In genomic region chr16:69417537-69418199, GRCh38 we compare ENCODE assay signal across 11 cellular contexts. TPM values are rescaled to one million over a fixed set of nuclear protein-coding genes. Genes with fewer than 3 reads are reported as not detected.
A peak's percentile ranks its signal among the peaks of the same experiment; 100 is the strongest.
DNase-seq lines count a peak whose midpoint lies in the region; ATAC-seq and TF ChIP-seq lines count a peak whose summit lies in the region.
"Had no signal": no experiment of that assay in that cellular context is flagged by ENCODE, and none has a peak within 500 bp of the region (broad histone marks: within the 10 kb centered on the region; RNA-seq: fewer than 3 reads in every experiment).

No MANE protein-coding gene starts in this region.

- intact Hi-C loops in CD4-positive, alpha-beta T cell (cut with DNase I, micrococcal nuclease) = no loop called here

- H3K9me3 ChIP-seq in GM23248 (ENCODE audit: low read depth) (no peaks in the 10 kb centered on the region), osteoblast (ENCODE audit: low read depth, low read length) (no peaks in the 10 kb centered on the region)
- no peaks in the 10 kb centered on the region for H3K9me3 ChIP-seq in CD4-positive, alpha-beta T cell (ENCODE audit: control insufficient read depth, low read length)

- no peak for ATAC-seq in GM21381 (IDR thresholded peaks at IDR 0.05; ENCODE audit: unreplicated experiment)
- ATAC-seq in CD4-positive, alpha-beta T cell (ENCODE audit: poor library complexity) = no peak
- ATAC-seq in GM19397 (IDR thresholded peaks at IDR 0.05; ENCODE audit: unreplicated experiment) = no peak
- ATAC-seq: activated T-cell treated with anti-CD3 and anti-CD28 coated beads, Interleukin-2, amount 50 U/mL, for 4 hours had no signal

- H3K27me3 ChIP-seq in GM23248 (replicated peaks; ENCODE audit: insufficient read depth) = no peaks in the 10 kb centered on the region
- H3K27me3 ChIP-seq in osteoblast (ENCODE audit: insufficient read depth, low read length) = no peaks in the 10 kb centered on the region
- H3K27me3 ChIP-seq in CD4-positive, alpha-beta T cell (ENCODE audit: control insufficient read depth, insufficient read depth, low read length) = no peaks in the 10 kb centered on the region

- H3K4me1 ChIP-seq in GM23248 (ENCODE audit: insufficient read depth) = peaks cover 13% of the 10 kb centered on the region
- peaks cover 6% of the 10 kb centered on the region for H3K4me1 ChIP-seq in osteoblast (ENCODE audit: insufficient read depth, low read length)

- in situ Hi-C loops in GM23248 (cut with MboI) = no loop called here

- H3K27ac ChIP-seq in GM23248 (peak overlapping the region; percentile 51), VCaP (peak overlapping the region; percentile 92), osteoblast (ENCODE audit: low read depth, low read length) (no peak overlapping the region)
- no peak overlapping the region for H3K27ac ChIP-seq in CD4-positive, alpha-beta T cell (ENCODE audit: low read depth, low read length)

- H3K4me2 ChIP-seq in GM23248 (ENCODE audit: unreplicated experiment) (peak overlapping the region; percentile 49), osteoblast (ENCODE audit: insufficient read depth, low read length) (no peak overlapping the region)

- H3K9ac ChIP-seq in GM23248 = peak overlapping the region; percentile 34

- 19 to 20% methylated on average over 7 of the region's 7 CpGs for WGBS in GM23248 (ENCODE audit: low coverage in 1 of 2, low lambda C conversion rate in 2 of 2, missing lambda C conversion rate in 2 of 2), 2 experiments

- H3K4me1 Mint-ChIP-seq in CD4-positive, alpha-beta T cell (ENCODE audit: low read depth) = peaks cover under 1% of the 10 kb centered on the region

- no peak overlapping the region for H3K4me3 Mint-ChIP-seq in CD4-positive, alpha-beta T cell
- H3K4me3 Mint-ChIP-seq: activated T-cell treated with anti-CD3 and anti-CD28 coated beads, Interleukin-2, amount 50 U/mL, for 4 hours had no signal

- CTCF ChIA-PET in CD4-positive, alpha-beta T cell (lab: Charles Lee) = interaction anchor here (1.4 kb wide), 1 partner anchor 22 kb away, joined by 3 read pairs; no protein-coding TSS in a partner anchor

- H3K79me2 ChIP-seq in GM23248 (ENCODE audit: insufficient read depth) = no peaks in the 10 kb centered on the region
- no peaks in the 10 kb centered on the region for H3K79me2 ChIP-seq in osteoblast (ENCODE audit: insufficient read depth, low read length)

- no peaks in the 10 kb centered on the region for H3K9me3 Mint-ChIP-seq in CD4-positive, alpha-beta T cell
- H3K9me3 Mint-ChIP-seq: activated T-cell treated with anti-CD3 and anti-CD28 coated beads, Interleukin-2, amount 50 U/mL, for 4 hours had no signal

- peak; percentile 65 for DNase-seq in GM23248
- DNase-seq in glomerular visceral epithelial cell (ENCODE audit: extremely low spot score) = peak; percentile 17
- peak; percentile 51 for DNase-seq in osteoblast (ENCODE audit: insufficient read length, low spot score, missing footprints)
- DNase-seq in KG1 (lab: John Stamatoyannopoulos, UW) = no peak
- DNase-seq in CD4-positive, alpha-beta T cell = no peak
- DNase-seq: activated T-cell treated with anti-CD3 and anti-CD28 coated beads, Interleukin-2, amount 50 U/mL, for 4 hours; GDM1 had no signal

- no peaks in the 10 kb centered on the region for H3K27me3 Mint-ChIP-seq in CD4-positive, alpha-beta T cell

- H4K20me1 ChIP-seq in GM23248 (ENCODE audit: insufficient read depth) (no peaks in the 10 kb centered on the region), osteoblast (ENCODE audit: insufficient read depth, low read length) (no peaks in the 10 kb centered on the region)

- no peaks in the 10 kb centered on the region for H3K36me3 ChIP-seq in GM23248 (ENCODE audit: low read depth)
- H3K36me3 ChIP-seq in osteoblast (ENCODE audit: insufficient read depth, low read length) = no peaks in the 10 kb centered on the region

- no peaks in the 10 kb centered on the region for H3K36me3 Mint-ChIP-seq in CD4-positive, alpha-beta T cell (ENCODE audit: low read depth)

- TF ChIP-seq CTCF in VCaP (conservative IDR thresholded peaks at IDR 0.05) = no peak
- TF ChIP-seq CTCF in osteoblast (IDR thresholded peaks at IDR 0.05; ENCODE audit: extremely low read depth, low read depth, low read length) = no peak
- TF ChIP-seq CTCF in CD4-positive, alpha-beta T cell (IDR thresholded peaks at IDR 0.05) = no peak

- H2AFZ ChIP-seq in GM23248 (peak overlapping the region; percentile 60), osteoblast (ENCODE audit: low read length) (peak overlapping the region; percentile 58)

- H3K9me2 ChIP-seq in GM23248 (ENCODE audit: insufficient read depth) = no peaks in the 10 kb centered on the region

- H3F3A ChIP-seq in GM23248 (ENCODE audit: insufficient read depth) = peaks cover 13% of the 10 kb centered on the region

- 0 out of 2 replicates have a peak overlapping the region, but pooled peaks have one; percentile 19 for H3K4me3 ChIP-seq in GM23248
- H3K4me3 ChIP-seq in osteoblast (ENCODE audit: insufficient read depth, low read length) = no peak overlapping the region
- H3K4me3 ChIP-seq: skin epidermis had no signal

- no peak overlapping the region for H3K27ac Mint-ChIP-seq in CD4-positive, alpha-beta T cell

- POLR2A ChIA-PET in CD4-positive, alpha-beta T cell (lab: Charles Lee) = interaction anchor here (0.6 kb wide), 1 partner anchor 85 kb away, joined by 4 read pairs; no protein-coding TSS in a partner anchor

RNA-seq across cellular contexts. Expression of gene CYB5B, which starts 6.8 kb away (rescaled TPM):
- total RNA-seq in GM23248 (2014; rRNA removed; shearing (Covaris generic)) = 47.1 and 60.8 TPM in 2 replicates
- 115 and 123 TPM in 2 replicates for polyA plus RNA-seq in GM23248 (2016; fragmentation: Nextera tagmentation; extraction: Ambion mirVana)
- total RNA-seq in osteoblast = 67.7 and 84.0 TPM in 2 replicates
- total RNA-seq in CD4-positive, alpha-beta T cell = 10 to 100 TPM; 16.0 to 18.3 TPM

RNA-seq across cellular contexts. Expression of gene TERF2, which starts 31.9 kb away (rescaled TPM):
- 11.9 and 22.5 TPM in 2 replicates for total RNA-seq in GM23248 (2014; rRNA removed; shearing (Covaris generic))
- 10.5 and 11.6 TPM in 2 replicates for polyA plus RNA-seq in GM23248 (2016; fragmentation: Nextera tagmentation; extraction: Ambion mirVana)
- 9.8 and 10.3 TPM in 2 replicates for total RNA-seq in osteoblast
- total RNA-seq in CD4-positive, alpha-beta T cell = 10 to 100 TPM; 43.0 to 52.7 TPM

Comparison
In these comparisons a context has a peak if more than half of its experiments do, and no peak if none do; other contexts are left out.
1. DNase-seq: peak in GM23248 (single experiment), glomerular visceral epithelial cell (single experiment) and osteoblast (single experiment); none in KG1 (single experiment) and CD4-positive, alpha-beta T cell (0 of 10).
2. H3K27ac ChIP-seq: peak in GM23248 (single experiment) and VCaP (single experiment); none in osteoblast (single experiment) and CD4-positive, alpha-beta T cell (single experiment).